Comparison of ENCODE assay signal across 1 cellular context in the genomic region with DNA sequence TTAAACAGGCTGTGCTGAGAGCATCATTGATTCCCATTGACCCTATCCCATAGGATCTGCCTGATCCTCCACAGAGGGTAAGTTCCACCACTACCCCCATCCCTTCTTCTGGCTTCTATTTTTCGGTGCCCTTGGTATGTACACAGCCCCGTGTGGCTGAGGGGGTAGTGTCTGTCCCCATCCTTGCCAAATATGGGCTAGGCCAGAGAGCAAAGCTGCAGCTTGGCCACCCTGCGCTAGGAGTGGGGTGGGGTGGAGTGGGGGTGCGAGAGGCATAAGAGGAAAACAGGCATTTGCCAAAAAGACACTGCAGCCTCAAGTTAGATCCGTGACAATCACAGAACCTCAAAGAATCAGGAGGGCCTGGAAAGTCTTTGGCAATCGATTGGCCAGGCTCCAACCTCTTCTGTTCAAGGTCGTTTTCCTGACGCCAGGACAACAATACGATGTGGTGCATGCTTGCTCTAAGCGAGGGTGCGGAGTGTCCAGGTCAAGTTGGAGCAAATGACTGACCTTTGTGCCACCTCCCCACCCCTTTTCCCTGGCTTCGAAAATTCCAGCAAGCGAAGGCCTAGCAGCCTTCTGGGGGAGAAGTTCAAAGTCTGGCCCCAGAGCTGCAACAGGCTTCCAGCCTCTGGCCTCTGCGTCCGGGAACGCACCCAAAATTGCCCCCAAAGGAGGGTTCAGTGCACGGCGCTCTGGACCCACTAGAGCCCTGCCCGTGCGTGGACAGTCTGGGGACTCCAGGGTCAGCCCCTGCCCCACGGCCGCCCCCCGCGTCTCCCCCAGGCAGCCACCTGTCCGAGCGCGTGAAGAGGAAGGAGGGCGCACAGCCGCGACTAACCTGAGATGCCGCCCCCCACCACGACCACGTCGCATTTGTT.
A peak's percentile ranks its signal among the peaks of the same experiment; 100 is the strongest.
TF ChIP-seq lines count a peak whose summit lies in the region.

No MANE protein-coding gene starts in this region.

TF ChIP-seq in HepG2, 621 proteins besides CTCF, POLR2A, EP300 and RAD21 (continued from another document and continues in another):
- TF ChIP-seq SP4 (CRISPR knock-in tag; IDR thresholded peaks at IDR 0.05) (peak; percentile 61), ZNF605 (CRISPR knock-in tag; IDR thresholded peaks at IDR 0.05) (0 out of 2 replicates have a peak, but pooled peaks have one; percentile 40), CREBL2 (CRISPR knock-in tag; IDR thresholded peaks at IDR 0.05; ENCODE audit: borderline replicate concordance) (no peak), CREM (IDR thresholded peaks at IDR 0.05) (peak; percentile 50; the same call in 1 of the 2 replicates), CREM (CRISPR knock-in tag; IDR thresholded peaks at IDR 0.05) (no peak), HNF1A (IDR thresholded peaks at IDR 0.05; ENCODE audit: low read depth) (peak; percentile 28; the same call in 1 of the 2 replicates), HNF1A (CRISPR knock-in tag; IDR thresholded peaks at IDR 0.05; ENCODE audit: borderline replicate concordance) (peak; percentile 32; the same call in 1 of the 2 replicates), WIZ (CRISPR knock-in tag; IDR thresholded peaks at IDR 0.05) (0 out of 2 replicates have a peak, but pooled peaks have one; percentile 30), KAT8 (CRISPR knock-in tag; IDR thresholded peaks at IDR 0.05) (no peak), ZHX2 (IDR thresholded peaks at IDR 0.05; ENCODE audit: low read depth) (no peak), ZHX2 (CRISPR knock-in tag; IDR thresholded peaks at IDR 0.05; ENCODE audit: borderline replicate concordance) (no peak), MATR3 (CRISPR knock-in tag; IDR thresholded peaks at IDR 0.05) (no peak), ERF (CRISPR knock-in tag; IDR thresholded peaks at IDR 0.05) (no peak), SOX5 (CRISPR knock-in tag; IDR thresholded peaks at IDR 0.05; ENCODE audit: borderline replicate concordance) (peak; percentile 79), ZNF660 (CRISPR knock-in tag; IDR thresholded peaks at IDR 0.05; ENCODE audit: borderline replicate concordance, low read depth) (no peak), FOXA1 (IDR thresholded peaks at IDR 0.05) (no peak), FOXA1 (CRISPR knock-in tag; IDR thresholded peaks at IDR 0.05) (0 out of 2 replicates have a peak, but pooled peaks have one; percentile 15), FOSL2 (CRISPR knock-in tag; IDR thresholded peaks at IDR 0.05) (peak; percentile 23; the same call in 1 of the 2 replicates), ZNF761 (CRISPR knock-in tag; conservative IDR thresholded peaks at IDR 0.05) (peak; percentile 66; the same call in 1 of the 2 replicates), PHF8 (CRISPR knock-in tag; IDR thresholded peaks at IDR 0.05) (peak; percentile 61; the same call in 1 of the 2 replicates), GFI1 (CRISPR knock-in tag; IDR thresholded peaks at IDR 0.05; ENCODE audit: borderline replicate concordance) (peak; percentile 96), POGZ (CRISPR knock-in tag; IDR thresholded peaks at IDR 0.05) (peak; percentile 47), FOXA3 (CRISPR knock-in tag; IDR thresholded peaks at IDR 0.05) (peak; percentile 19; the same call in 1 of the 2 replicates), ZNF354B (CRISPR knock-in tag; IDR thresholded peaks at IDR 0.05) (no peak), MZF1 (CRISPR knock-in tag; IDR thresholded peaks at IDR 0.05; ENCODE audit: borderline replicate concordance) (no peak), CREB1 (IDR thresholded peaks at IDR 0.05) (no peak), CREB1 (CRISPR knock-in tag; IDR thresholded peaks at IDR 0.05) (no peak), NCOR1 (IDR thresholded peaks at IDR 0.05; ENCODE audit: borderline replicate concordance, low read length) (peak; percentile 74; the same call in 1 of the 2 replicates), MAX (IDR thresholded peaks at IDR 0.05) (peak; percentile 73; the same call in 1 of the 2 replicates), ZBTB20 (CRISPR knock-in tag; IDR thresholded peaks at IDR 0.05; ENCODE audit: borderline replicate concordance, low read depth) (peak; percentile 31; the same call in 1 of the 2 replicates), ZNF451 (CRISPR knock-in tag; IDR thresholded peaks at IDR 0.05) (0 out of 2 replicates have a peak, but pooled peaks have one; percentile 45), DNMT3B (CRISPR knock-in tag; conservative IDR thresholded peaks at IDR 0.05) (no peak), BORCS8-MEF2B (CRISPR knock-in tag; IDR thresholded peaks at IDR 0.05) (0 out of 2 replicates have a peak, but pooled peaks have one; percentile 42), ETV6 (CRISPR knock-in tag; conservative IDR thresholded peaks at IDR 0.05) (no peak), IRF1 (CRISPR knock-in tag; IDR thresholded peaks at IDR 0.05; ENCODE audit: low read depth) (no peak), BRD4 (CRISPR knock-in tag; IDR thresholded peaks at IDR 0.05) (peak; percentile 34; the same call in 1 of the 2 replicates), ZNF564 (CRISPR knock-in tag; IDR thresholded peaks at IDR 0.05) (peak; percentile 24; the same call in 1 of the 2 replicates), HNF4G (IDR thresholded peaks at IDR 0.05; ENCODE audit: borderline replicate concordance, low read depth, low read length) (peak; percentile 79; the same call in 1 of the 2 replicates), HNF4G (CRISPR knock-in tag; IDR thresholded peaks at IDR 0.05; ENCODE audit: borderline replicate concordance, low read depth) (peak; percentile 14; the same call in 1 of the 2 replicates), CEBPG (CRISPR knock-in tag; IDR thresholded peaks at IDR 0.05) (peak; percentile 60), ZMYM3 (CRISPR knock-in tag; IDR thresholded peaks at IDR 0.05) (0 out of 2 replicates have a peak, but pooled peaks have one; percentile 22), LCORL (IDR thresholded peaks at IDR 0.05) (no peak), LCORL (CRISPR knock-in tag; IDR thresholded peaks at IDR 0.05) (peak; percentile 65), GATAD2A (CRISPR knock-in tag; IDR thresholded peaks at IDR 0.05) (peak; percentile 64; the same call in 1 of the 2 replicates), AGO2 (optimal IDR thresholded peaks at IDR 0.05; ENCODE audit: low read depth, low read length) (peak; percentile 30), ONECUT2 (CRISPR knock-in tag; IDR thresholded peaks at IDR 0.05) (peak; percentile 63), NCOA1 (CRISPR knock-in tag; IDR thresholded peaks at IDR 0.05) (peak; percentile 23; the same call in 1 of the 2 replicates)
- TF ChIP-seq, protein P1, sequence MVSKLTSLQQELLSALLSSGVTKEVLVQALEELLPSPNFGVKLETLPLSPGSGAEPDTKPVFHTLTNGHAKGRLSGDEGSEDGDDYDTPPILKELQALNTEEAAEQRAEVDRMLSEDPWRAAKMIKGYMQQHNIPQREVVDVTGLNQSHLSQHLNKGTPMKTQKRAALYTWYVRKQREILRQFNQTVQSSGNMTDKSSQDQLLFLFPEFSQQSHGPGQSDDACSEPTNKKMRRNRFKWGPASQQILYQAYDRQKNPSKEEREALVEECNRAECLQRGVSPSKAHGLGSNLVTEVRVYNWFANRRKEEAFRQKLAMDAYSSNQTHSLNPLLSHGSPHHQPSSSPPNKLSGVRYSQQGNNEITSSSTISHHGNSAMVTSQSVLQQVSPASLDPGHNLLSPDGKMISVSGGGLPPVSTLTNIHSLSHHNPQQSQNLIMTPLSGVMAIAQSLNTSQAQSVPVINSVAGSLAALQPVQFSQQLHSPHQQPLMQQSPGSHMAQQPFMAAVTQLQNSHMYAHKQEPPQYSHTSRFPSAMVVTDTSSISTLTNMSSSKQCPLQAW (CRISPR knock-in tag; IDR thresholded peaks at IDR 0.05): no peak
- TF ChIP-seq, protein P2, sequence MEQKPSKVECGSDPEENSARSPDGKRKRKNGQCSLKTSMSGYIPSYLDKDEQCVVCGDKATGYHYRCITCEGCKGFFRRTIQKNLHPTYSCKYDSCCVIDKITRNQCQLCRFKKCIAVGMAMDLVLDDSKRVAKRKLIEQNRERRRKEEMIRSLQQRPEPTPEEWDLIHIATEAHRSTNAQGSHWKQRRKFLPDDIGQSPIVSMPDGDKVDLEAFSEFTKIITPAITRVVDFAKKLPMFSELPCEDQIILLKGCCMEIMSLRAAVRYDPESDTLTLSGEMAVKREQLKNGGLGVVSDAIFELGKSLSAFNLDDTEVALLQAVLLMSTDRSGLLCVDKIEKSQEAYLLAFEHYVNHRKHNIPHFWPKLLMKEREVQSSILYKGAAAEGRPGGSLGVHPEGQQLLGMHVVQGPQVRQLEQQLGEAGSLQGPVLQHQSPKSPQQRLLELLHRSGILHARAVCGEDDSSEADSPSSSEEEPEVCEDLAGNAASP (CRISPR knock-in tag; IDR thresholded peaks at IDR 0.05; ENCODE audit: borderline replicate concordance): peak; percentile 80; the same call in 1 of the 2 replicates
